8 cellular contexts compared by ENCODE assay signal in genomic region chr10:30736685-30737232, GRCh38.
A peak's percentile ranks its signal among the peaks of the same experiment; 100 is the strongest.
DNase-seq lines count a peak whose midpoint lies in the region; ATAC-seq and TF ChIP-seq lines count a peak whose summit lies in the region.

No MANE protein-coding gene starts in this region.

- H3K4me3 ChIP-seq in astrocyte of the spinal cord (ENCODE audit: low read depth, low read length) = no peak overlapping the region
- H3K4me3 ChIP-seq in effector memory CD4-positive, alpha-beta T cell (ENCODE audit: insufficient read depth, low read depth, low read length, poor library complexity, severe bottlenecking) = no peak overlapping the region

- in situ Hi-C loops in GM13977 (cut with MboI; ENCODE audit: low pct_unique_long_range_greater_than_20kb, low sequenced_read_pairs, unreplicated experiment) (loop anchor here (25.0 kb wide), 1 partner anchor 1076 kb away; no protein-coding TSS in a partner anchor), KBM-7 (cut with MboI; ENCODE audit: low pct_unique_long_range_greater_than_20kb, low sequenced_read_pairs) (no loop called here), astrocyte of the spinal cord (cut with HindIII; ENCODE audit: low sequenced_read_pairs) (no loop called here)

- H3K27ac Mint-ChIP-seq in activated naive CD4-positive, alpha-beta T cell treated with anti-CD3 and anti-CD28 coated beads, Interleukin-2, amount 10 ng/mL, durations not matched to agents 7 days and 5 days = no peak overlapping the region

- H3K9me3 ChIP-seq in effector memory CD4-positive, alpha-beta T cell (ENCODE audit: control insufficient read depth, low read length) = no peaks in the 10 kb centered on the region

- no peaks in the 10 kb centered on the region for H3K4me1 ChIP-seq in effector memory CD4-positive, alpha-beta T cell (ENCODE audit: control insufficient read depth, insufficient read depth, low read length, poor library complexity, severe bottlenecking)

- no peak overlapping the region for H3K27ac ChIP-seq in effector memory CD4-positive, alpha-beta T cell (ENCODE audit: insufficient read depth, low read length, poor library complexity, severe bottlenecking)

- no peaks in the 10 kb centered on the region for H3K27me3 ChIP-seq in effector memory CD4-positive, alpha-beta T cell (replicated peaks; ENCODE audit: control insufficient read depth, insufficient read depth, low read length, poor library complexity, severe bottlenecking)

- H3K9me3 Mint-ChIP-seq in activated naive CD4-positive, alpha-beta T cell treated with anti-CD3 and anti-CD28 coated beads, Interleukin-2, amount 10 ng/mL, durations not matched to agents 7 days and 5 days = no peaks in the 10 kb centered on the region

- H3K4me3 Mint-ChIP-seq in activated naive CD4-positive, alpha-beta T cell treated with anti-CD3 and anti-CD28 coated beads, Interleukin-2, amount 10 ng/mL, durations not matched to agents 7 days and 5 days = no peak overlapping the region

- peak; percentile 56 for DNase-seq in GM13977 (ENCODE audit: low spot score)
- DNase-seq in KBM-7 = peak; percentile 16
- DNase-seq in astrocyte of the spinal cord (ENCODE audit: low read depth, low spot score) = peak; percentile 100
- DNase-seq in posterior vena cava (ENCODE audit: low spot score) = peak; percentile 83
- no peak for DNase-seq in activated effector memory CD4-positive, alpha-beta T cell treated with Interleukin-2 at 50 U/mL for 16 hours
- no peak for DNase-seq in activated naive CD4-positive, alpha-beta T cell treated with anti-CD3 and anti-CD28 coated beads, Interleukin-2, amount 10 ng/mL, durations not matched to agents 7 days and 5 days
- DNase-seq in effector memory CD4-positive, alpha-beta T cell = no peak

- H3K27me3 Mint-ChIP-seq in activated naive CD4-positive, alpha-beta T cell treated with anti-CD3 and anti-CD28 coated beads, Interleukin-2, amount 10 ng/mL, durations not matched to agents 7 days and 5 days = peaks cover 25% of the 10 kb centered on the region

- peaks cover 7% of the 10 kb centered on the region for H3K4me1 Mint-ChIP-seq in activated naive CD4-positive, alpha-beta T cell treated with anti-CD3 and anti-CD28 coated beads, Interleukin-2, amount 10 ng/mL, durations not matched to agents 7 days and 5 days

- H3K36me3 Mint-ChIP-seq in activated naive CD4-positive, alpha-beta T cell treated with anti-CD3 and anti-CD28 coated beads, Interleukin-2, amount 10 ng/mL, durations not matched to agents 7 days and 5 days = no peaks in the 10 kb centered on the region

- TF ChIP-seq CTCF in GM13977 (IDR thresholded peaks at IDR 0.05; ENCODE audit: extremely low read depth, insufficient read depth, missing control alignments) = no peak
- no peak for TF ChIP-seq CTCF in astrocyte of the spinal cord (IDR thresholded peaks at IDR 0.05; ENCODE audit: low read depth, low read length)

- no peaks in the 10 kb centered on the region for H3K36me3 ChIP-seq in effector memory CD4-positive, alpha-beta T cell (ENCODE audit: control insufficient read depth, insufficient read depth, low read length)

- intact Hi-C loops in posterior vena cava (cut with DNase I) = no loop called here

- CTCF ChIA-PET in activated naive CD4-positive, alpha-beta T cell treated with anti-CD3 and anti-CD28 coated beads, Interleukin-2, amount 10 ng/mL, durations not matched to agents 7 days and 5 days (lab: Charles Lee) = interaction anchor here (0.8 to 1.9 kb wide), 9 partner anchors 8 to 66 kb away, joined by 3 to 5 read pairs (median 4); no protein-coding TSS in a partner anchor

- peak; percentile 82 for ATAC-seq in GM21723 (IDR thresholded peaks at IDR 0.05; ENCODE audit: unreplicated experiment)

Comparison
In these comparisons a context has a peak if more than half of its experiments do, and no peak if none do; other contexts are left out.
1. DNase-seq: peak in GM13977 (single experiment), KBM-7 (single experiment), astrocyte of the spinal cord (single experiment) and posterior vena cava (single experiment); none in activated effector memory CD4-positive, alpha-beta T cell treated with Interleukin-2 at 50 U/mL for 16 hours (single experiment), activated naive CD4-positive, alpha-beta T cell treated with anti-CD3 and anti-CD28 coated beads, Interleukin-2, amount 10 ng/mL, durations not matched to agents 7 days and 5 days (single experiment) and effector memory CD4-positive, alpha-beta T cell (0 of 3).